In the genomic region with DNA sequence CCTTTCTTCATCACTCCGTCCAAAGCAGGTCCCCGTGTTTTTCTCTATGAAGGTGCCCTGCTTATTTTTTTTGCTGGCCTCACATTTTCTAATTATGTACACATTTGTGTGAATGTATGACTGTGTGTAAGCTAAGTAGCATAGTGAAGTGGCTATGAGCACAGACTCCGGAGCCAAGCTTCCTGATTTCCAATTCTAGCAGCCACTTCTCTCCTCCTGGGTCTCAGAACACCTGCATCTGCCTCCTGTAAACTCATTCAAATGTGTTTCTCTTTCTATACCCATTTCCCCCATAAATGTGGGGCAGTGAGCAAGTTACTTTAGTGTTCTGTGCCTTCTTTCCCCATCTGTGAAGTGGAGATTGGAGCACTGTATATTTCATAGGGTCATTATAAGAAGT, we compare ENCODE assay signal across 13 cellular contexts. TPM values are rescaled to one million over a fixed set of nuclear protein-coding genes. Genes with fewer than 3 reads are reported as not detected.
DNase-seq lines count a peak whose midpoint lies in the region; ATAC-seq and TF ChIP-seq lines count a peak whose summit lies in the region.
"Had no signal": no experiment of that assay in that cellular context is flagged by ENCODE, and none has a peak within 500 bp of the region (broad histone marks: within the 10 kb centered on the region; RNA-seq: fewer than 3 reads in every experiment).

No MANE protein-coding gene starts in this region.

- H3K9me3 Mint-ChIP-seq in activated T-cell treated with anti-CD3 and anti-CD28 coated beads, Interleukin-2, amount 50 U/mL, for 4 hours: peaks cover 8% of the 10 kb centered on the region

- in situ Hi-C loops in transverse colon (cut with MboI; ENCODE audit: low pct_ligation_motif_present in 1 of 4, low pct_unique_long_range_greater_than_20kb in 1 of 4, low sequenced_read_pairs in 3 of 4): no loop called here

- H3K36me3 Mint-ChIP-seq in activated T-cell treated with anti-CD3 and anti-CD28 coated beads, Interleukin-2, amount 50 U/mL, for 4 hours (ENCODE audit: insufficient read depth): peaks cover 17% of the 10 kb centered on the region

- peaks cover 80% of the 10 kb centered on the region for H3K4me1 Mint-ChIP-seq in activated T-cell treated with anti-CD3 and anti-CD28 coated beads, Interleukin-2, amount 50 U/mL, for 4 hours (ENCODE audit: low read depth)

- no peaks in the 10 kb centered on the region for H3K9me2 ChIP-seq in Karpas-422 (replicated peaks; ENCODE audit: insufficient read depth, low read length)

- no peak for TF ChIP-seq POLR2A in transverse colon (IDR thresholded peaks at IDR 0.05)

- 33 to 59% methylated on average over 1 to 3 of the region's 3 CpGs for WGBS in transverse colon (ENCODE audit: low coverage in 1 of 2), 2 donors

- H3K27me3 ChIP-seq in Karpas-422 (ENCODE audit: low read length) (no peaks in the 10 kb centered on the region), colonic mucosa (no peaks in the 10 kb centered on the region), transverse colon (no peaks in the 10 kb centered on the region)
- H3K27me3 ChIP-seq: upper lobe of left lung had no signal

- DNase-seq in activated T-cell treated with anti-CD3 and anti-CD28 coated beads, Interleukin-2, amount 50 U/mL, for 4 hours: no peak
- DNase-seq in activated T-cell treated with anti-CD3 and anti-CD28 coated beads for 4 hours (no peak), Karpas-422 (peak; percentile 84), colonic mucosa (no peak), transverse colon (no peak), D341Med (ENCODE audit: low spot score) (no peak), SIG-M5 treated with dmso at 0.1 percent for 504 hours (lab: John Stamatoyannopoulos, UW; ENCODE audit: unreplicated experiment) (no peak), A172 (ENCODE audit: low spot score) (no peak)
- DNase-seq: activated CD4-positive, alpha-beta T cell treated with anti-CD3 and anti-CD28 coated beads, Interleukin-2, amount 50 U/mL, for 4 hours; NCI-H2029 treated with DMSO at 0.1 percent for 48 hours; upper lobe of left lung had no signal

- TF ChIP-seq CTCF in colonic mucosa (IDR thresholded peaks at IDR 0.05): no peak
- TF ChIP-seq CTCF in transverse colon (IDR thresholded peaks at IDR 0.05): no peak

- H3K9me3 ChIP-seq in Karpas-422 (ENCODE audit: low read length) (no peaks in the 10 kb centered on the region), colonic mucosa (no peaks in the 10 kb centered on the region), transverse colon (no peaks in the 10 kb centered on the region)
- H3K9me3 ChIP-seq: upper lobe of left lung had no signal

- no peak for TF ChIP-seq EP300 in transverse colon (IDR thresholded peaks at IDR 0.05; ENCODE audit: low read depth)

- peak overlapping the region; percentile 98 for H3K27ac ChIP-seq in Karpas-422 (ENCODE audit: low read length)
- peak overlapping the region; percentile 13 for H3K27ac ChIP-seq in colonic mucosa
- peak overlapping the region; percentile 21 to 62 (median 48) for H3K27ac ChIP-seq in transverse colon
- H3K27ac ChIP-seq: RWPE1 had no signal

- H3K9ac ChIP-seq in Karpas-422 (ENCODE audit: low read length) (peak overlapping the region; percentile 64), colonic mucosa (ENCODE audit: low read depth in 2 of 2, low read length in 2 of 2) (peak overlapping the region; percentile 12 to 36)

- H3K27me3 Mint-ChIP-seq in activated T-cell treated with anti-CD3 and anti-CD28 coated beads, Interleukin-2, amount 50 U/mL, for 4 hours (ENCODE audit: low read depth): no peaks in the 10 kb centered on the region

- H3K79me2 ChIP-seq in Karpas-422 (ENCODE audit: low read length): peaks cover 20% of the 10 kb centered on the region

- no peaks in the 10 kb centered on the region for H4K20me1 ChIP-seq in Karpas-422 (ENCODE audit: insufficient read depth, low read depth, low read length)

- H3K4me3 ChIP-seq in Karpas-422 (ENCODE audit: low read length) (peak overlapping the region; percentile 75), colonic mucosa (no peak overlapping the region), transverse colon (peak overlapping the region in 1 of 4 donors; percentile 8)

- H3K36me3 ChIP-seq in Karpas-422 (ENCODE audit: insufficient read depth, low read length) (0 out of 2 replicates have a peak, but pooled peaks cover 6% of the 10 kb centered on the region), colonic mucosa (no peaks in the 10 kb centered on the region), transverse colon (no peaks in the 10 kb centered on the region)
- H3K36me3 ChIP-seq: upper lobe of left lung had no signal

- peaks cover 48% of the 10 kb centered on the region for H3K4me1 ChIP-seq in Karpas-422 (ENCODE audit: low read length)
- no peaks in the 10 kb centered on the region for H3K4me1 ChIP-seq in colonic mucosa
- peaks cover 0 to 13% (median 0%) of the 10 kb centered on the region in 4 donors for H3K4me1 ChIP-seq in transverse colon

- H3K4me3 Mint-ChIP-seq in activated T-cell treated with anti-CD3 and anti-CD28 coated beads, Interleukin-2, amount 50 U/mL, for 4 hours: peak overlapping the region; percentile 87

- H2AFZ ChIP-seq in Karpas-422 (ENCODE audit: low read length): no peak overlapping the region

- intact Hi-C loops in colonic mucosa (cut with DNase I) (no loop called here), transverse colon (cut with DNase I; ENCODE audit: low total_unique reads) (no loop called here)

- peak overlapping the region; percentile 80 for H3K4me2 ChIP-seq in Karpas-422 (ENCODE audit: low read depth, low read length, poor library complexity, severe bottlenecking)

- ATAC-seq in activated T-cell treated with anti-CD3 and anti-CD28 coated beads, Interleukin-2, amount 50 U/mL, for 4 hours: no peak

RNA-seq across cellular contexts. Expression of a gene that starts 2.1 kb away (rescaled TPM):
- 10 to 100 TPM; 19.4 to 26.6 (median 19.6) TPM for total RNA-seq in activated T-cell treated with anti-CD3 and anti-CD28 coated beads, Interleukin-2, amount 50 U/mL, for 4 hours
- total RNA-seq in Karpas-422 (2014; rRNA removed; shearing (Covaris generic); ENCODE audit: low replicate concordance): 19.3 and 66.0 TPM in 2 replicates
- 1 to 10 TPM; 1.1 to 1.4 TPM for total RNA-seq in colonic mucosa
- 1 to 10 TPM in 2 of 4 donors, under 1 TPM in 1, not detected in 1; 0.60 to 6.7 (median 2.3) TPM for total RNA-seq in transverse colon
- not detected in 2 replicates for total RNA-seq in A172 (2014; rRNA removed; shearing (Covaris generic))
- total RNA-seq: H1 had no signal

RNA-seq across cellular contexts. Expression of a gene that starts 58.3 kb away (rescaled TPM):
- total RNA-seq in activated T-cell treated with anti-CD3 and anti-CD28 coated beads, Interleukin-2, amount 50 U/mL, for 4 hours: 10 to 100 TPM in 1 of 3 donors, 1 to 10 TPM in 2; 7.0 to 14.7 (median 7.7) TPM
- 14.4 and 29.4 TPM in 2 replicates for total RNA-seq in Karpas-422 (2014; rRNA removed; shearing (Covaris generic); ENCODE audit: low replicate concordance)
- total RNA-seq in colonic mucosa (1 to 10 TPM; 1.3 to 3.0 TPM), transverse colon (1 to 10 TPM; 1.4 to 8.6 (median 5.8) TPM)
- not detected in 2 replicates for total RNA-seq in A172 (2014; rRNA removed; shearing (Covaris generic))
- total RNA-seq: H1 had no signal

Comparison
In these comparisons a context has a peak if more than half of its experiments do, and no peak if none do; other contexts are left out.
1. H3K27ac ChIP-seq: peak in every context shown above with its lines; median percentile 98 in Karpas-422; 48 in transverse colon; 13 in colonic mucosa.